21 cellular contexts compared by ENCODE assay signal in genomic region chr1:231070758-231071443, GRCh38.
"Had no signal": no experiment of that assay in that cellular context is flagged by ENCODE, and none has a peak within 500 bp of the region (broad histone marks: within the 10 kb centered on the region; RNA-seq: fewer than 3 reads in every experiment).

No MANE protein-coding gene starts in this region.

- DNase-seq: activated CD4-positive, alpha-beta T cell treated with anti-CD3 and anti-CD28 coated beads, Interleukin-2, amount 10 ng/mL, durations not matched to agents 7 days and 5 days; activated CD8-positive, alpha-beta memory T cell treated with anti-CD3 and anti-CD28 coated beads, Interleukin-2, amount 50 U/mL, for 4 hours; activated CD8-positive, alpha-beta T cell treated with anti-CD3 and anti-CD28 coated beads, Interleukin-2, amount 10 ng/mL, durations not matched to agents 7 days and 5 days; activated effector memory CD4-positive, alpha-beta T cell treated with Interleukin-2 at 50 U/mL for 16 hours; activated naive CD4-positive, alpha-beta T cell treated with anti-CD3 and anti-CD28 coated beads, Interleukin-2, amount 10 ng/mL, durations not matched to agents 7 days and 5 days; activated naive CD8-positive, alpha-beta T cell treated with anti-CD3 and anti-CD28 coated beads, Interleukin-2, amount 50 U/mL, for 24 hours; activated T-cell treated with anti-CD3 and anti-CD28 coated beads, Interleukin-2, amount 50 U/mL, for 48 hours; cerebellar nuclear complex; effector CD8-positive, alpha-beta T cell; islet precursor cell; left colon; nephron progenitor cell; occipital lobe; stimulated activated CD4-positive, alpha-beta T cell treated with anti-CD3 and anti-CD28 coated beads, Interleukin-2, amount 100 ng/mL, for 24 hours; stimulated activated naive CD4-positive, alpha-beta T cell treated with Interleukin-2 at 50 U/mL for 16 hours; thyroid gland had no signal

- ATAC-seq: activated CD8-positive, alpha-beta T cell treated with anti-CD3 and anti-CD28 coated beads, Interleukin-2, amount 10 ng/mL, durations not matched to agents 7 days and 5 days; activated naive CD8-positive, alpha-beta T cell treated with anti-CD3 and anti-CD28 coated beads, Interleukin-2, amount 50 U/mL, for 24 hours; left colon had no signal

- H3K36me3 ChIP-seq: ascending aorta, breast epithelium, esophagus muscularis mucosa, thyroid gland had no signal

- H3K27ac ChIP-seq: ascending aorta, breast epithelium, esophagus muscularis mucosa, hepatocyte, thyroid gland had no signal

- H3K9me3 ChIP-seq: ascending aorta, breast epithelium, esophagus muscularis mucosa, thyroid gland had no signal

- H3K4me1 ChIP-seq: ascending aorta, breast epithelium, thyroid gland had no signal

- H3K4me3 ChIP-seq: ascending aorta, breast epithelium, esophagus muscularis mucosa, hepatocyte, lung, thyroid gland had no signal

- H3K27me3 ChIP-seq: ascending aorta, breast epithelium, hepatocyte, thyroid gland had no signal
